ENCODE assay signal across 12 cellular contexts in the genomic region with DNA sequence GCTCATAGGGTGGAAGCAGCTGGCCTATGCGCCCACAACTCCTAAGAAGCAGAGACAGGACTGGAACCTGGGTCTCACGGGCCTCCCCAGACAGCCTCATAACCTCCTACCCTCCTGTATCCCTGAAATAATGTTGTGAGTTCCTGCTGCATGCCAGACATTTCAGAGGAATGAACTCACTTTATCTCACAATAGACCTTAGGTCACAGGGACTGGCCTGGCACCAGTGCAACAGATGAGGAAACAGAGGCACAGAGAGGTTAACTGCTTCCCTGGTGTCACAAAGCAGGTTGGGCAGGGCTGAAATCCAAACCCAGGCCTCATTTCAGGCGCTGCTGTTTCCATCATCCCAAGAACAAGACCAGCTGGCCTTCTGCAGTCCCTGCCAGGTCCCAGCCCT. TPM values are rescaled to one million over a fixed set of nuclear protein-coding genes. Genes with fewer than 3 reads are reported as not detected.
A peak's percentile ranks its signal among the peaks of the same experiment; 100 is the strongest.
DNase-seq lines count a peak whose midpoint lies in the region; TF ChIP-seq lines count a peak whose summit lies in the region.
"Had no signal": no experiment of that assay in that cellular context is flagged by ENCODE, and none has a peak within 500 bp of the region (broad histone marks: within the 10 kb centered on the region; RNA-seq: fewer than 3 reads in every experiment).

No MANE protein-coding gene starts in this region.

- no peaks in the 10 kb centered on the region for H3K27me3 Mint-ChIP-seq in progenitor cell of endocrine pancreas

- peaks cover 17 to 43% (median 28%) of the 10 kb centered on the region in 4 donors for H3K4me1 ChIP-seq in esophagus muscularis mucosa

- no peak overlapping the region for H3K4me3 Mint-ChIP-seq in progenitor cell of endocrine pancreas (ENCODE audit: low read depth)

- peaks cover 0 to 4% (median 0%) of the 10 kb centered on the region in 4 donors for H3K27me3 ChIP-seq in esophagus muscularis mucosa

- H3K27ac Mint-ChIP-seq in progenitor cell of endocrine pancreas: peak overlapping the region; percentile 52

- TF ChIP-seq CTCF in progenitor cell of endocrine pancreas (IDR thresholded peaks at IDR 0.05; ENCODE audit: unreplicated experiment) (no peak), esophagus muscularis mucosa (IDR thresholded peaks at IDR 0.05) (no peak)

- intact Hi-C loops in esophagus muscularis mucosa (cut with DNase I): no loop called here

- DNase-seq in EH (ENCODE audit: low read depth) (peak; percentile 68), NCI-H226 (peak; percentile 61), fibroblast of gingiva (ENCODE audit: low read depth) (peak; percentile 26), progenitor cell of endocrine pancreas (ENCODE audit: low spot score, unreplicated experiment) (no peak), esophagus muscularis mucosa (ENCODE audit: extremely low spot score) (no peak)
- DNase-seq in stimulated activated CD4-positive, alpha-beta T cell treated with anti-CD3 and anti-CD28 coated beads, Interleukin-4, amount 100 ng/mL, for 24 hours: no peak
- no peak for DNase-seq in activated naive CD4-positive, alpha-beta T cell (lab: John Stamatoyannopoulos, UW)
- DNase-seq: central memory CD4-positive, alpha-beta T cell; glutamatergic neuron; kidney; NCI-H2171 had no signal

- H3K27ac ChIP-seq in esophagus muscularis mucosa (replicated peaks in 1 of 4): no peak overlapping the region
- H3K27ac ChIP-seq: SK-N-MC had no signal

- no peak for TF ChIP-seq EP300 in esophagus muscularis mucosa (IDR thresholded peaks at IDR 0.05)

- TF ChIP-seq POLR2A in esophagus muscularis mucosa (IDR thresholded peaks at IDR 0.05; ENCODE audit: low read depth): no peak

- peaks cover 0 to 45% (median 34%) of the 10 kb centered on the region in 4 donors for H3K36me3 ChIP-seq in esophagus muscularis mucosa

- H3K9me3 Mint-ChIP-seq in progenitor cell of endocrine pancreas (ENCODE audit: low read depth): no peaks in the 10 kb centered on the region

- no peaks in the 10 kb centered on the region for H3K9me3 ChIP-seq in esophagus muscularis mucosa

- H3K4me3 ChIP-seq in esophagus muscularis mucosa: no peak overlapping the region
- H3K4me3 ChIP-seq: SK-N-MC had no signal

- H3K36me3 Mint-ChIP-seq in progenitor cell of endocrine pancreas (ENCODE audit: insufficient read depth): peaks cover 15% of the 10 kb centered on the region

- WGBS in esophagus muscularis mucosa: 0% methylated on average over 1 of the region's 3 CpGs

- H3K4me1 Mint-ChIP-seq in progenitor cell of endocrine pancreas (ENCODE audit: low read depth): peaks cover 23% of the 10 kb centered on the region

RNA-seq across cellular contexts. Expression of a gene that starts 5.3 kb away (rescaled TPM):
- total RNA-seq in progenitor cell of endocrine pancreas (31.3 and 32.9 TPM in 2 replicates), esophagus muscularis mucosa (10 to 100 TPM in 1 of 4 donors, 1 to 10 TPM in 3; 5.8 to 15.6 (median 9.5) TPM)

RNA-seq across cellular contexts. Expression of a gene that starts 42.1 kb away (rescaled TPM):
- total RNA-seq in progenitor cell of endocrine pancreas (0.72 and 1.5 TPM in 2 replicates), esophagus muscularis mucosa (10 to 100 TPM; 24.9 to 49.4 (median 41.8) TPM)

Comparison
In these comparisons a context has a peak if more than half of its experiments do, and no peak if none do; other contexts are left out.
1. DNase-seq: peak in EH (single experiment), NCI-H226 (single experiment) and fibroblast of gingiva (single experiment); none in progenitor cell of endocrine pancreas (single experiment), stimulated activated CD4-positive, alpha-beta T cell treated with anti-CD3 and anti-CD28 coated beads, Interleukin-4, amount 100 ng/mL, for 24 hours (single experiment), esophagus muscularis mucosa (single experiment) and activated naive CD4-positive, alpha-beta T cell (0 of 4).
2. RNA of a gene that starts 42.1 kb away (total RNA-seq): 24.9 to 49.4 TPM in esophagus muscularis mucosa; 0.72 to 1.5 TPM in progenitor cell of endocrine pancreas; every median in the first group is over 10 times any median in the second.